In genomic region chr15:70722266-70723123, GRCh38 we compare ENCODE assay signal across 1 cellular context.
TF ChIP-seq lines count a peak whose summit lies in the region.

No MANE protein-coding gene starts in this region.

TF ChIP-seq in SK-N-SH treated with all-trans-retinoic acid at 6 μM for 48 hours, 23 proteins besides CTCF, POLR2A, EP300 and RAD21 (continued from another document):
- TF ChIP-seq CSRNP3 (CRISPR knock-in tag; IDR thresholded peaks at IDR 0.05) (no peak), CSDC2 (CRISPR knock-in tag; IDR thresholded peaks at IDR 0.05) (no peak), SNAI2 (CRISPR knock-in tag; IDR thresholded peaks at IDR 0.05) (no peak), ZNF565 (CRISPR knock-in tag; conservative IDR thresholded peaks at IDR 0.05; ENCODE audit: low read depth) (no peak), ZNF8 (CRISPR knock-in tag; IDR thresholded peaks at IDR 0.05) (no peak)
